In the genomic region with DNA sequence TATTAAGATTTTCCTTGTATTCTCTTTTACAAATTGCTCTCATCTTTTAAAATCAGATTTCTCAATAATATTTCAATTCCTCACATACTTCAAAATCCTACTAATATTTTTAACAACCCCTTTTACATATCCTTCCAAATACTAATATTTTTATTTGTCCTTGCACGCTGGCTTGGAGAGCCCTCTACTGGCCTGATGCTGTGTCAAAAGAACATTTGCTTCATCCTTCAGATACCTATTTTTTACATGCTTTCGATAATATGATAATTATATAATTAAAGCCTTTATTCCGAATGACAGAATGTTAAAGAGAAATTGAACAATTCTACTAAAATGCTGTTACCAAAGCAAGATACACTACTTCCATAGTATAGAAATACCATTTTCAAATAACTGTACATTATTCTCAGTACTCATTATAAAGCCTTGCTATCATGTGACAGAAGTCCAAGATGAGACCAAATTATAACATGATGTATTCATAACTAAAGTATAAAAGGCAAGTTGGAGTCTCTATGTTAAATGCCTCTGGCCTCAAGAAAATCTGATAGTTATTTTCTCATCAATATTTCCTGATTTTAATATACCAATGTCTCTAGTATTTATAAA, we compare ENCODE assay signal across 9 cellular contexts. TPM values are rescaled to one million over a fixed set of nuclear protein-coding genes. Genes with fewer than 3 reads are reported as not detected.
DNase-seq lines count a peak whose midpoint lies in the region; ATAC-seq and TF ChIP-seq lines count a peak whose summit lies in the region.
"Had no signal": no experiment of that assay in that cellular context is flagged by ENCODE, and none has a peak within 500 bp of the region (broad histone marks: within the 10 kb centered on the region; RNA-seq: fewer than 3 reads in every experiment).

No MANE protein-coding gene starts in this region.

- H3K4me3 Mint-ChIP-seq in glutamatergic neuron (ENCODE audit: unreplicated experiment): no peak overlapping the region

- H3K4me1 ChIP-seq in upper lobe of left lung: no peaks in the 10 kb centered on the region

- H3K27ac ChIP-seq in SK-N-MC (no peak overlapping the region), upper lobe of left lung (no peak overlapping the region)

- H3K9ac ChIP-seq in SK-N-MC (ENCODE audit: insufficient read length): no peak overlapping the region

- H3K4me1 Mint-ChIP-seq in glutamatergic neuron (ENCODE audit: low read depth, unreplicated experiment): peaks cover 2% of the 10 kb centered on the region

- no peaks in the 10 kb centered on the region for H3K36me3 Mint-ChIP-seq in glutamatergic neuron (ENCODE audit: unreplicated experiment)

- H3K27me3 ChIP-seq in upper lobe of left lung: no peaks in the 10 kb centered on the region

- H3K9me3 ChIP-seq in SK-N-MC (ENCODE audit: low read depth, low read length) (no peaks in the 10 kb centered on the region), upper lobe of left lung (no peaks in the 10 kb centered on the region)
- H3K9me3 ChIP-seq: mucosa of descending colon had no signal

- no peaks in the 10 kb centered on the region for H3K27me3 Mint-ChIP-seq in glutamatergic neuron (ENCODE audit: unreplicated experiment)

- TF ChIP-seq CTCF in glutamatergic neuron (IDR thresholded peaks at IDR 0.05; ENCODE audit: partially characterized antibody, unreplicated experiment) (no peak), upper lobe of left lung (IDR thresholded peaks at IDR 0.05) (peak in 5 of 6 experiments; percentile 18 to 42 (median 36))

- DNase-seq in D341Med (ENCODE audit: low spot score) (peak; percentile 34), HS-27A (ENCODE audit: low read depth) (peak; percentile 11), SK-N-MC (ENCODE audit: low read depth, low spot score) (peak; percentile 12), glutamatergic neuron (peak; percentile 22), upper lobe of left lung (no peak)

- peaks cover 4% of the 10 kb centered on the region for H3K9me3 Mint-ChIP-seq in glutamatergic neuron (ENCODE audit: unreplicated experiment)

- H3K36me3 ChIP-seq in SK-N-MC (ENCODE audit: insufficient read depth, low read length): no peaks in the 10 kb centered on the region
- H3K36me3 ChIP-seq in upper lobe of left lung: no peaks in the 10 kb centered on the region

- no peak for TF ChIP-seq POLR2A in upper lobe of left lung (IDR thresholded peaks at IDR 0.05)

- 73 to 82% methylated on average over 3 of the region's 3 CpGs for WGBS in upper lobe of left lung, 2 donors

- ATAC-seq in upper lobe of left lung (ENCODE audit: low FRiP score in 2 of 2) (no peak), GM21619 (IDR thresholded peaks at IDR 0.05; ENCODE audit: unreplicated experiment) (no peak), HG03442 (IDR thresholded peaks at IDR 0.05; ENCODE audit: unreplicated experiment) (no peak), GM21423 (IDR thresholded peaks at IDR 0.05; ENCODE audit: unreplicated experiment) (no peak)
- ATAC-seq: mucosa of descending colon had no signal

- H3K4me3 ChIP-seq in SK-N-MC (no peak overlapping the region), upper lobe of left lung (no peak overlapping the region)
- H3K4me3 ChIP-seq: mucosa of descending colon had no signal

- H3K27ac Mint-ChIP-seq in glutamatergic neuron (ENCODE audit: unreplicated experiment): no peak overlapping the region

- TF ChIP-seq EP300 in upper lobe of left lung (IDR thresholded peaks at IDR 0.05): no peak

RNA-seq across cellular contexts. Expression of a gene that starts 39.0 kb away (rescaled TPM):
- total RNA-seq in glutamatergic neuron (ENCODE audit: unreplicated experiment) (not detected), upper lobe of left lung (1 to 10 TPM in 5 of 6 donors, not detected in 1; 1.9 to 9.9 (median 3.8) TPM)

Comparison
In these comparisons a context has a peak if more than half of its experiments do, and no peak if none do; other contexts are left out.
1. DNase-seq: peak in D341Med (single experiment), HS-27A (single experiment), SK-N-MC (single experiment) and glutamatergic neuron (single experiment); none in upper lobe of left lung (0 of 2).